1 cellular context compared by ENCODE assay signal in the genomic region with DNA sequence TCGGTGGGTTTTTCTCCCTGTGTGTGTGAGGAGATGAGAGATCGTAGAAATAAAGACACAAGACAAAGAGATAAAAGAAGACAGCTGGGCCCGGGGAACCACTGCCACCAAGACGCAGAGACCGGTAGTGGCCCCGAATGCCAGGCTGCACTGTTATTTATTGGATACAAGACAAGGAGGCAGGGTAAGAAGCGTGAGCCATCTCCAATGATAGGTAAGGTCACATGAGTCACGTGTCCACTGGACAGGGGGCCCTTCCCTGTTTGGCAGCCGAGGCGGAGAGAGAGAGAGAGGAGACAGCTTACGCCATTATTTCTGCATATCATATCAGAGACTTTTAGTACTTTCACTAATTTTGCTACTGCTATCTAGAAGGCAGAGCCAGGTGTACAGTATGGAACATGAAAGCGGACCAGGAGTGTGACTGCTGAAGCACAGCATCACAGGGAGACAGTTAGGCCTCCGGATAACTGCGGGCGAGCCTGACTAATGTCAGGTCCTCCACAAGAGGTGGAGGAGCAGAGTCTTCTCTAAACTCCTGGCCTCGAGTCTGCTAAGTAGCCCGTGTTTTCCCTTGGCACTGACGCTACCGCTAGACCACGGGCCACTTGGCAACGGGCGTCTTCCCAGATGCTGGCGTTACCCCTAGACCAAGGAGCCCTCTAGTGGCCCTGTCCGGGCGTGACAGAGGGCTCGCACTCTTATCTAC.
TF ChIP-seq lines count a peak whose summit lies in the region.
"Not testable (repeated sequence)": the region's sequence is repeated elsewhere in the genome, so short reads cannot be mapped to it uniquely, and the experiment has no call there.

No MANE protein-coding gene starts in this region.

TF ChIP-seq in K562, 482 proteins besides CTCF, POLR2A, EP300 and RAD21:
- TF ChIP-seq, protein P1, sequence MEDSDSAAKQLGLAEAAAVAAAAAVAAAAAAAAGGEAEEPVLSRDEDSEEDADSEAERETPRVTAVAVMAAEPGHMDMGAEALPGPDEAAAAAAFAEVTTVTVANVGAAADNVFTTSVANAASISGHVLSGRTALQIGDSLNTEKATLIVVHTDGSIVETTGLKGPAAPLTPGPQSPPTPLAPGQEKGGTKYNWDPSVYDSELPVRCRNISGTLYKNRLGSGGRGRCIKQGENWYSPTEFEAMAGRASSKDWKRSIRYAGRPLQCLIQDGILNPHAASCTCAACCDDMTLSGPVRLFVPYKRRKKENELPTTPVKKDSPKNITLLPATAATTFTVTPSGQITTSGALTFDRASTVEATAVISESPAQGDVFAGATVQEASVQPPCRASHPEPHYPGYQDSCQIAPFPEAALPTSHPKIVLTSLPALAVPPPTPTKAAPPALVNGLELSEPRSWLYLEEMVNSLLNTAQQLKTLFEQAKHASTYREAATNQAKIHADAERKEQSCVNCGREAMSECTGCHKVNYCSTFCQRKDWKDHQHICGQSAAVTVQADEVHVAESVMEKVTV (CRISPR knock-in tag; IDR thresholded peaks at IDR 0.05): peak; percentile 74
- TF ChIP-seq CC2D1A (IDR thresholded peaks at IDR 0.05) (peak; percentile 49; the same call in 1 of the 2 replicates), RCOR1 (IDR thresholded peaks at IDR 0.05; ENCODE audit: borderline replicate concordance in 1 of 2, low read depth in 2 of 2, low read length in 2 of 2) (peak in 1 of 2 experiments; percentile 8; a peak in 1 of 4 replicates), RAD51 (IDR thresholded peaks at IDR 0.05; ENCODE audit: borderline replicate concordance, low read depth) (peak; percentile 65; the same call in 1 of the 2 replicates), ARID1B (IDR thresholded peaks at IDR 0.05) (0 out of 2 replicates have a peak, but pooled peaks have one; percentile 13), YY1 (IDR thresholded peaks at IDR 0.05; ENCODE audit: borderline replicate concordance in 1 of 3, control insufficient read depth in 1 of 3, extremely low read depth in 1 of 3, insufficient read depth in 3 of 3, insufficient read length in 1 of 3, insufficient replicate concordance in 2 of 3, low read depth in 1 of 3, low read length in 2 of 3) (peak in 1 of 3 experiments; percentile 20), RFX1 (IDR thresholded peaks at IDR 0.05) (peak; percentile 37; the same call in 1 of the 2 replicates), BCOR (IDR thresholded peaks at IDR 0.05) (peak; percentile 44; the same call in 1 of the 2 replicates), L3MBTL2 (IDR thresholded peaks at IDR 0.05) (0 out of 2 replicates have a peak, but pooled peaks have one; percentile 39), ETV5 (CRISPR knock-in tag; IDR thresholded peaks at IDR 0.05; ENCODE audit: low read depth) (peak; percentile 26; the same call in 1 of the 2 replicates), GATA2 (CRISPR knock-in tag; IDR thresholded peaks at IDR 0.05) (peak; percentile 54), CXXC5 (CRISPR knock-in tag; IDR thresholded peaks at IDR 0.05) (peak; percentile 36), ATF7 (IDR thresholded peaks at IDR 0.05) (0 out of 2 replicates have a peak, but pooled peaks have one; percentile 20), SOX6 (IDR thresholded peaks at IDR 0.05) (0 out of 2 replicates have a peak, but pooled peaks have one; percentile 39), STAG1 (CRISPR knock-in tag; IDR thresholded peaks at IDR 0.05; ENCODE audit: borderline replicate concordance) (peak; percentile 14; the same call in 1 of the 2 replicates), ARID2 (IDR thresholded peaks at IDR 0.05) (0 out of 2 replicates have a peak, but pooled peaks have one; percentile 26), CTBP1 (IDR thresholded peaks at IDR 0.05; ENCODE audit: borderline replicate concordance) (peak; percentile 58; the same call in 1 of the 2 replicates), MYNN (IDR thresholded peaks at IDR 0.05) (0 out of 2 replicates have a peak, but pooled peaks have one; percentile 20), BHLHE40 (IDR thresholded peaks at IDR 0.05; ENCODE audit: low read length) (peak; percentile 38), CREM (IDR thresholded peaks at IDR 0.05; ENCODE audit: low read depth) (peak; percentile 42; the same call in 1 of the 2 replicates), SMC3 (conservative IDR thresholded peaks at IDR 0.05; ENCODE audit: insufficient read depth, low read depth, low read length) (peak; percentile 64), MAZ (CRISPR knock-in tag; conservative IDR thresholded peaks at IDR 0.05 in 1 of 2, IDR thresholded peaks at IDR 0.05 in 1 of 2) (peak in 1 of 2 experiments; percentile 69; a peak in 2 of 4 replicates)
- TF ChIP-seq, protein P2, sequence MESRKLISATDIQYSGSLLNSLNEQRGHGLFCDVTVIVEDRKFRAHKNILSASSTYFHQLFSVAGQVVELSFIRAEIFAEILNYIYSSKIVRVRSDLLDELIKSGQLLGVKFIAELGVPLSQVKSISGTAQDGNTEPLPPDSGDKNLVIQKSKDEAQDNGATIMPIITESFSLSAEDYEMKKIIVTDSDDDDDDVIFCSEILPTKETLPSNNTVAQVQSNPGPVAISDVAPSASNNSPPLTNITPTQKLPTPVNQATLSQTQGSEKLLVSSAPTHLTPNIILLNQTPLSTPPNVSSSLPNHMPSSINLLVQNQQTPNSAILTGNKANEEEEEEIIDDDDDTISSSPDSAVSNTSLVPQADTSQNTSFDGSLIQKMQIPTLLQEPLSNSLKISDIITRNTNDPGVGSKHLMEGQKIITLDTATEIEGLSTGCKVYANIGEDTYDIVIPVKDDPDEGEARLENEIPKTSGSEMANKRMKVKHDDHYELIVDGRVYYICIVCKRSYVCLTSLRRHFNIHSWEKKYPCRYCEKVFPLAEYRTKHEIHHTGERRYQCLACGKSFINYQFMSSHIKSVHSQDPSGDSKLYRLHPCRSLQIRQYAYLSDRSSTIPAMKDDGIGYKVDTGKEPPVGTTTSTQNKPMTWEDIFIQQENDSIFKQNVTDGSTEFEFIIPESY (CRISPR knock-in tag; IDR thresholded peaks at IDR 0.05): 0 out of 2 replicates have a peak, but pooled peaks have one; percentile 14
- TF ChIP-seq, protein P3, sequence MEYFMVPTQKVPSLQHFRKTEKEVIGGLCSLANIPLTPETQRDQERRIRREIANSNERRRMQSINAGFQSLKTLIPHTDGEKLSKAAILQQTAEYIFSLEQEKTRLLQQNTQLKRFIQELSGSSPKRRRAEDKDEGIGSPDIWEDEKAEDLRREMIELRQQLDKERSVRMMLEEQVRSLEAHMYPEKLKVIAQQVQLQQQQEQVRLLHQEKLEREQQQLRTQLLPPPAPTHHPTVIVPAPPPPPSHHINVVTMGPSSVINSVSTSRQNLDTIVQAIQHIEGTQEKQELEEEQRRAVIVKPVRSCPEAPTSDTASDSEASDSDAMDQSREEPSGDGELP (CRISPR knock-in tag; IDR thresholded peaks at IDR 0.05; ENCODE audit: borderline replicate concordance): peak; percentile 34; the same call in 1 of the 2 replicates
- TF ChIP-seq, protein P4, sequence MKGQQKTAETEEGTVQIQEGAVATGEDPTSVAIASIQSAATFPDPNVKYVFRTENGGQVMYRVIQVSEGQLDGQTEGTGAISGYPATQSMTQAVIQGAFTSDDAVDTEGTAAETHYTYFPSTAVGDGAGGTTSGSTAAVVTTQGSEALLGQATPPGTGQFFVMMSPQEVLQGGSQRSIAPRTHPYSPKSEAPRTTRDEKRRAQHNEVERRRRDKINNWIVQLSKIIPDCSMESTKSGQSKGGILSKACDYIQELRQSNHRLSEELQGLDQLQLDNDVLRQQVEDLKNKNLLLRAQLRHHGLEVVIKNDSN (CRISPR knock-in tag; IDR thresholded peaks at IDR 0.05): peak; percentile 60
- TF ChIP-seq, protein P5, sequence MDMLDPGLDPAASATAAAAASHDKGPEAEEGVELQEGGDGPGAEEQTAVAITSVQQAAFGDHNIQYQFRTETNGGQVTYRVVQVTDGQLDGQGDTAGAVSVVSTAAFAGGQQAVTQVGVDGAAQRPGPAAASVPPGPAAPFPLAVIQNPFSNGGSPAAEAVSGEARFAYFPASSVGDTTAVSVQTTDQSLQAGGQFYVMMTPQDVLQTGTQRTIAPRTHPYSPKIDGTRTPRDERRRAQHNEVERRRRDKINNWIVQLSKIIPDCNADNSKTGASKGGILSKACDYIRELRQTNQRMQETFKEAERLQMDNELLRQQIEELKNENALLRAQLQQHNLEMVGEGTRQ (CRISPR knock-in tag; IDR thresholded peaks at IDR 0.05): peak; percentile 75
- TF ChIP-seq, protein P6, sequence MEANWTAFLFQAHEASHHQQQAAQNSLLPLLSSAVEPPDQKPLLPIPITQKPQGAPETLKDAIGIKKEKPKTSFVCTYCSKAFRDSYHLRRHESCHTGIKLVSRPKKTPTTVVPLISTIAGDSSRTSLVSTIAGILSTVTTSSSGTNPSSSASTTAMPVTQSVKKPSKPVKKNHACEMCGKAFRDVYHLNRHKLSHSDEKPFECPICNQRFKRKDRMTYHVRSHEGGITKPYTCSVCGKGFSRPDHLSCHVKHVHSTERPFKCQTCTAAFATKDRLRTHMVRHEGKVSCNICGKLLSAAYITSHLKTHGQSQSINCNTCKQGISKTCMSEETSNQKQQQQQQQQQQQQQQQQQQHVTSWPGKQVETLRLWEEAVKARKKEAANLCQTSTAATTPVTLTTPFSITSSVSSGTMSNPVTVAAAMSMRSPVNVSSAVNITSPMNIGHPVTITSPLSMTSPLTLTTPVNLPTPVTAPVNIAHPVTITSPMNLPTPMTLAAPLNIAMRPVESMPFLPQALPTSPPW (CRISPR knock-in tag; IDR thresholded peaks at IDR 0.05): 0 out of 2 replicates have a peak, but pooled peaks have one; percentile 28
- TF ChIP-seq, protein P7, sequence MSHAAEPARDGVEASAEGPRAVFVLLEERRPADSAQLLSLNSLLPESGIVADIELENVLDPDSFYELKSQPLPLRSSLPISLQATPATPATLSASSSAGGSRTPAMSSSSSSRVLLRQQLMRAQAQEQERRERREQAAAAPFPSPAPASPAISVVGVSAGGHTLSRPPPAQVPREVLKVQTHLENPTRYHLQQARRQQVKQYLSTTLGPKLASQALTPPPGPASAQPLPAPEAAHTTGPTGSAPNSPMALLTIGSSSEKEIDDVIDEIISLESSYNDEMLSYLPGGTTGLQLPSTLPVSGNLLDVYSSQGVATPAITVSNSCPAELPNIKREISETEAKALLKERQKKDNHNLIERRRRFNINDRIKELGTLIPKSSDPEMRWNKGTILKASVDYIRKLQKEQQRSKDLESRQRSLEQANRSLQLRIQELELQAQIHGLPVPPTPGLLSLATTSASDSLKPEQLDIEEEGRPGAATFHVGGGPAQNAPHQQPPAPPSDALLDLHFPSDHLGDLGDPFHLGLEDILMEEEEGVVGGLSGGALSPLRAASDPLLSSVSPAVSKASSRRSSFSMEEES (CRISPR knock-in tag; IDR thresholded peaks at IDR 0.05): peak; percentile 47
- TF ChIP-seq MYNN (CRISPR knock-in tag; IDR thresholded peaks at IDR 0.05): not testable (repeated sequence)
